ENCODE assay signal across 8 cellular contexts in the genomic region with DNA sequence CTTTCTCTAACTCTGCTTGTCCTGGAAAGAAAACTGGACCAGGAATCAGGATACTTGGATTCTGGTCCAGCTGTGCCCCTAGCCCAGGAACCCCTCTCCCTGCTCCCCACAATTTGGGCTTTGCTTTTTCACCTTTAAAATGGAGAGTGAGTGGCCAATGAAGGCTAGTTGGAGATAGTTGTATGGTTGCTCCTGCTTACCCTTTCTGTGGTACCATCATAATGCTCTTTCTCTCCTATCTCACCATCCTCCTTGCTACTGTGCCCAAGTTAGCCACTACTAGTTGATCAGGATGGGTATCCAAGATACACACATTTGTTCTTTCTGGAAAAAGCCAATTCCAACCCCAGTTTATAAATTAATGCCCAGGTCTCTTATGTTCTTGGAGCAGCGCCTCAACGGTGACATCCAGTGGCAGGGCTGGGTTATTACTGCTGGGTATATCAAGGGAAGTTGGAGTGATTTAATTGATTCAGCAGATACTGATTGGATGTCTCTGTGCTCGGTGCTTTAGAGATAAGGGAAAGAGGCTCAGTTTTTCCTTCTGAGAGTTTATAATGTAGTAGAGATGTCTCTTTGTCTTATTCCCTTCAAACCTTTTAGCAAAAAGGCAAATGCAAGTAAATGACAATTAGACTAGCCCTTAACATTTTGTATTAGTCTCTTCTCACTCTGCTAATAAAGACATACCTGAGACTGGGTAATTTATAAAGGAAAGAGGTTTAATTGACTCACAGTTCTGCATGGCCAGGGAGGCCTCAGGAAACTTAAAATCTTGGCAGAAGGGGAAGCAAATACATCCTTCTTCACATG. TPM values are rescaled to one million over a fixed set of nuclear protein-coding genes. Genes with fewer than 3 reads are reported as not detected.
DNase-seq lines count a peak whose midpoint lies in the region; ATAC-seq and TF ChIP-seq lines count a peak whose summit lies in the region.

No MANE protein-coding gene starts in this region.

- peak; percentile 59 for ATAC-seq in GM18519 (IDR thresholded peaks at IDR 0.05; ENCODE audit: low FRiP score, unreplicated experiment)
- ATAC-seq in activated naive CD8-positive, alpha-beta T cell treated with anti-CD3 and anti-CD28 coated beads, Interleukin-2, amount 50 U/mL, for 24 hours: peak; percentile 63
- peak; percentile 64 to 66 for ATAC-seq in left cardiac atrium
- ATAC-seq in sciatic nerve: peak; percentile 72

- DNase-seq in AG04450 (ENCODE audit: low read depth, low spot score) (peak; percentile 54), SW480 (ENCODE audit: low spot score) (peak; percentile 65), left cardiac atrium (peak; percentile 58), sciatic nerve (ENCODE audit: low spot score) (peak; percentile 76), DMS153 treated with DMSO at 0.1 percent for 48 hours (lab: John Stamatoyannopoulos, UW; ENCODE audit: unreplicated experiment) (no peak)
- peak; percentile 66 for DNase-seq in activated naive CD8-positive, alpha-beta T cell treated with anti-CD3 and anti-CD28 coated beads, Interleukin-2, amount 50 U/mL, for 24 hours

- no peak overlapping the region for H3K4me3 Mint-ChIP-seq in activated naive CD8-positive, alpha-beta T cell treated with anti-CD3 and anti-CD28 coated beads, Interleukin-2, amount 50 U/mL, for 24 hours

- CTCF ChIA-PET in AG04450 (lab: Charles Lee): interaction anchor here (0.9 to 1.2 kb wide), 7 partner anchors 9 to 345 kb away, joined by 3 to 9 read pairs (median 3); a partner anchor contains a TSS

- no peaks in the 10 kb centered on the region for H3K9me3 Mint-ChIP-seq in activated naive CD8-positive, alpha-beta T cell treated with anti-CD3 and anti-CD28 coated beads, Interleukin-2, amount 50 U/mL, for 24 hours

- intact Hi-C loops in left cardiac atrium (cut with DNase I) (loop anchor here (2.0 to 5.0 kb wide), 2 partner anchors 160 to 161 kb away; no protein-coding TSS in a partner anchor), sciatic nerve (cut with DNase I) (loop anchor here (5.0 kb wide), 1 partner anchor 160 kb away; no protein-coding TSS in a partner anchor)

- peak; percentile 67 for TF ChIP-seq RAD21 in Ishikawa (IDR thresholded peaks at IDR 0.05; ENCODE audit: low read depth)

- TF ChIP-seq EP300 in Ishikawa (IDR thresholded peaks at IDR 0.05; ENCODE audit: borderline replicate concordance): no peak

- TF ChIP-seq CTCF in AG04450 (IDR thresholded peaks at IDR 0.05; ENCODE audit: low read depth, low read length): peak; percentile 97

- no peaks in the 10 kb centered on the region for H3K9me3 ChIP-seq in AG04450 (ENCODE audit: control insufficient read depth, insufficient read depth, low read length)

- H3K27ac ChIP-seq in AG04450 (ENCODE audit: low read depth, low read length): no peak overlapping the region

- POLR2A ChIA-PET in AG04450 (lab: Yijun Ruan, JAX): no interaction called here

- peak overlapping the region; percentile 43 for H3K27ac Mint-ChIP-seq in activated naive CD8-positive, alpha-beta T cell treated with anti-CD3 and anti-CD28 coated beads, Interleukin-2, amount 50 U/mL, for 24 hours

- no peaks in the 10 kb centered on the region for H3K27me3 ChIP-seq in AG04450 (ENCODE audit: control insufficient read depth, insufficient read depth, low read length)

- no peak overlapping the region for H3K4me3 ChIP-seq in AG04450 (ENCODE audit: low read depth, low read length)

- peaks cover 71% of the 10 kb centered on the region for H3K36me3 Mint-ChIP-seq in activated naive CD8-positive, alpha-beta T cell treated with anti-CD3 and anti-CD28 coated beads, Interleukin-2, amount 50 U/mL, for 24 hours (ENCODE audit: low read depth)

- H3K4me1 Mint-ChIP-seq in activated naive CD8-positive, alpha-beta T cell treated with anti-CD3 and anti-CD28 coated beads, Interleukin-2, amount 50 U/mL, for 24 hours: peaks cover 27% of the 10 kb centered on the region

- no peaks in the 10 kb centered on the region for H3K27me3 Mint-ChIP-seq in activated naive CD8-positive, alpha-beta T cell treated with anti-CD3 and anti-CD28 coated beads, Interleukin-2, amount 50 U/mL, for 24 hours

TF ChIP-seq in Ishikawa, 13 proteins besides CTCF, POLR2A, EP300 and RAD21:
- TF ChIP-seq, protein P1, sequence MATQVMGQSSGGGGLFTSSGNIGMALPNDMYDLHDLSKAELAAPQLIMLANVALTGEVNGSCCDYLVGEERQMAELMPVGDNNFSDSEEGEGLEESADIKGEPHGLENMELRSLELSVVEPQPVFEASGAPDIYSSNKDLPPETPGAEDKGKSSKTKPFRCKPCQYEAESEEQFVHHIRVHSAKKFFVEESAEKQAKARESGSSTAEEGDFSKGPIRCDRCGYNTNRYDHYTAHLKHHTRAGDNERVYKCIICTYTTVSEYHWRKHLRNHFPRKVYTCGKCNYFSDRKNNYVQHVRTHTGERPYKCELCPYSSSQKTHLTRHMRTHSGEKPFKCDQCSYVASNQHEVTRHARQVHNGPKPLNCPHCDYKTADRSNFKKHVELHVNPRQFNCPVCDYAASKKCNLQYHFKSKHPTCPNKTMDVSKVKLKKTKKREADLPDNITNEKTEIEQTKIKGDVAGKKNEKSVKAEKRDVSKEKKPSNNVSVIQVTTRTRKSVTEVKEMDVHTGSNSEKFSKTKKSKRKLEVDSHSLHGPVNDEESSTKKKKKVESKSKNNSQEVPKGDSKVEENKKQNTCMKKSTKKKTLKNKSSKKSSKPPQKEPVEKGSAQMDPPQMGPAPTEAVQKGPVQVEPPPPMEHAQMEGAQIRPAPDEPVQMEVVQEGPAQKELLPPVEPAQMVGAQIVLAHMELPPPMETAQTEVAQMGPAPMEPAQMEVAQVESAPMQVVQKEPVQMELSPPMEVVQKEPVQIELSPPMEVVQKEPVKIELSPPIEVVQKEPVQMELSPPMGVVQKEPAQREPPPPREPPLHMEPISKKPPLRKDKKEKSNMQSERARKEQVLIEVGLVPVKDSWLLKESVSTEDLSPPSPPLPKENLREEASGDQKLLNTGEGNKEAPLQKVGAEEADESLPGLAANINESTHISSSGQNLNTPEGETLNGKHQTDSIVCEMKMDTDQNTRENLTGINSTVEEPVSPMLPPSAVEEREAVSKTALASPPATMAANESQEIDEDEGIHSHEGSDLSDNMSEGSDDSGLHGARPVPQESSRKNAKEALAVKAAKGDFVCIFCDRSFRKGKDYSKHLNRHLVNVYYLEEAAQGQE (IDR thresholded peaks at IDR 0.05; ENCODE audit: low read depth): no peak
- TF ChIP-seq NFIC (IDR thresholded peaks at IDR 0.05) (no peak), EGR1 (IDR thresholded peaks at IDR 0.05) (no peak), TCF12 (IDR thresholded peaks at IDR 0.05; ENCODE audit: low read depth) (no peak)
- TF ChIP-seq, protein P2, sequence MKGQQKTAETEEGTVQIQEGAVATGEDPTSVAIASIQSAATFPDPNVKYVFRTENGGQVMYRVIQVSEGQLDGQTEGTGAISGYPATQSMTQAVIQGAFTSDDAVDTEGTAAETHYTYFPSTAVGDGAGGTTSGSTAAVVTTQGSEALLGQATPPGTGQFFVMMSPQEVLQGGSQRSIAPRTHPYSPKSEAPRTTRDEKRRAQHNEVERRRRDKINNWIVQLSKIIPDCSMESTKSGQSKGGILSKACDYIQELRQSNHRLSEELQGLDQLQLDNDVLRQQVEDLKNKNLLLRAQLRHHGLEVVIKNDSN (IDR thresholded peaks at IDR 0.05): no peak

RNA-seq across cellular contexts. Expression of a gene that starts 38.5 kb away (rescaled TPM):
- 21.1 and 22.7 TPM in 2 replicates for polyA plus RNA-seq in AG04450 (2011; rRNA removed)
- 23.6 and 24.9 TPM in 2 replicates for polyA minus RNA-seq in AG04450 (2011; rRNA and poly(A)+ RNA removed)
- 10 to 100 TPM; 10.1 to 28.2 TPM for total RNA-seq in left cardiac atrium
- 60.9 TPM for total RNA-seq in sciatic nerve

RNA-seq across cellular contexts. Expression of a gene that starts 46.6 kb away (rescaled TPM):
- polyA plus RNA-seq in AG04450 (2011; rRNA removed): 41.0 and 51.8 TPM in 2 replicates
- polyA minus RNA-seq in AG04450 (2011; rRNA and poly(A)+ RNA removed): 30.5 and 31.3 TPM in 2 replicates
- 10 to 100 TPM; 29.3 to 30.3 TPM for total RNA-seq in left cardiac atrium
- total RNA-seq in sciatic nerve: 45.3 TPM

RNA-seq across cellular contexts. Expression of a gene that starts 56.7 kb away (rescaled TPM):
- polyA plus RNA-seq in AG04450 (2011; rRNA removed): 54.9 and 64.9 TPM in 2 replicates
- 93.4 and 94.0 TPM in 2 replicates for polyA minus RNA-seq in AG04450 (2011; rRNA and poly(A)+ RNA removed)
- total RNA-seq in left cardiac atrium: 100 to 1,000 TPM; 105 to 145 TPM
- 157 TPM for total RNA-seq in sciatic nerve
